16 cellular contexts compared by ENCODE assay signal in genomic region chr1:22638476-22639234, GRCh38. TPM values are rescaled to one million over a fixed set of nuclear protein-coding genes. Genes with fewer than 3 reads are reported as not detected.
"Had no signal": no experiment of that assay in that cellular context is flagged by ENCODE, and none has a peak within 500 bp of the region (broad histone marks: within the 10 kb centered on the region; RNA-seq: fewer than 3 reads in every experiment).

No MANE protein-coding gene starts in this region.

- H3K4me1 Mint-ChIP-seq: activated B cell treated with CpG ODN at 0.5 μM for 24 hours; activated CD8-positive, alpha-beta memory T cell treated with anti-CD3 and anti-CD28 coated beads, Interleukin-2, amount 10 ng/mL, durations not matched to agents 7 days and 5 days; naive B cell had no signal

- H3K9me3 ChIP-seq: gastrocnemius medialis, left lung, mucosa of descending colon, pancreas had no signal

- DNase-seq: activated B cell treated with CpG ODN at 0.5 μM for 24 hours; activated CD4-positive, alpha-beta memory T cell treated with anti-CD3 and anti-CD28 coated beads for 36 hours; activated CD4-positive, alpha-beta T cell treated with anti-CD3 and anti-CD28 coated beads for 4 hours; activated CD8-positive, alpha-beta memory T cell treated with anti-CD3 and anti-CD28 coated beads, Interleukin-2, amount 10 ng/mL, durations not matched to agents 7 days and 5 days; left lung; naive B cell; pancreas; stimulated activated CD8-positive, alpha-beta memory T cell treated with anti-CD3 and anti-CD28 coated beads, Interleukin-4, amount 100 ng/mL, for 48 hours; stimulated activated naive CD4-positive, alpha-beta T cell had no signal

- H3K36me3 Mint-ChIP-seq: activated CD4-positive, alpha-beta memory T cell treated with anti-CD3 and anti-CD28 coated beads for 36 hours; activated CD8-positive, alpha-beta memory T cell treated with anti-CD3 and anti-CD28 coated beads, Interleukin-2, amount 10 ng/mL, durations not matched to agents 7 days and 5 days; activated naive CD8-positive, alpha-beta T cell; naive B cell; type B pancreatic cell had no signal

- H3K4me3 Mint-ChIP-seq: activated B cell treated with CpG ODN at 0.5 μM for 24 hours; activated CD4-positive, alpha-beta memory T cell treated with anti-CD3 and anti-CD28 coated beads for 36 hours; activated CD8-positive, alpha-beta memory T cell treated with anti-CD3 and anti-CD28 coated beads, Interleukin-2, amount 10 ng/mL, durations not matched to agents 7 days and 5 days; activated naive CD8-positive, alpha-beta T cell; naive B cell; T-helper 2 cell treated with Interferon-gamma antibody and Interleukin-4, amounts not matched to agents 5 μg/mL and 100 μg/mL, for 36 hours; type B pancreatic cell had no signal

- H3K27me3 ChIP-seq: pancreas had no signal

- H3K27ac ChIP-seq: gastrocnemius medialis, left lung, pancreas had no signal

- H3K9me3 Mint-ChIP-seq: activated B cell treated with CpG ODN at 0.5 μM for 24 hours; activated CD4-positive, alpha-beta memory T cell treated with anti-CD3 and anti-CD28 coated beads for 36 hours; T-helper 2 cell treated with Interferon-gamma antibody and Interleukin-4, amounts not matched to agents 5 μg/mL and 100 μg/mL, for 36 hours; type B pancreatic cell had no signal

- H3K36me3 ChIP-seq: gastrocnemius medialis, left lung, pancreas had no signal

- H3K4me3 ChIP-seq: mucosa of descending colon had no signal

- H3K27ac Mint-ChIP-seq: activated B cell treated with CpG ODN at 0.5 μM for 24 hours; activated CD4-positive, alpha-beta memory T cell treated with anti-CD3 and anti-CD28 coated beads for 36 hours; activated CD8-positive, alpha-beta memory T cell treated with anti-CD3 and anti-CD28 coated beads, Interleukin-2, amount 10 ng/mL, durations not matched to agents 7 days and 5 days; activated naive CD8-positive, alpha-beta T cell; T-helper 2 cell treated with Interferon-gamma antibody and Interleukin-4, amounts not matched to agents 5 μg/mL and 100 μg/mL, for 36 hours; type B pancreatic cell had no signal

RNA-seq across cellular contexts. Expression of gene C1QA, which starts 2.2 kb away (rescaled TPM):
- total RNA-seq: activated B cell treated with CpG ODN at 0.5 μM for 24 hours; activated CD4-positive, alpha-beta memory T cell treated with anti-CD3 and anti-CD28 coated beads for 36 hours; activated CD8-positive, alpha-beta memory T cell treated with anti-CD3 and anti-CD28 coated beads, Interleukin-2, amount 10 ng/mL, durations not matched to agents 7 days and 5 days; chondrocyte; dermis microvascular lymphatic vessel endothelial cell had no signal

RNA-seq across cellular contexts. Expression of gene C1QC, which starts 4.8 kb away (rescaled TPM):
- total RNA-seq: activated B cell treated with CpG ODN at 0.5 μM for 24 hours; activated CD4-positive, alpha-beta memory T cell treated with anti-CD3 and anti-CD28 coated beads for 36 hours; activated CD8-positive, alpha-beta memory T cell treated with anti-CD3 and anti-CD28 coated beads, Interleukin-2, amount 10 ng/mL, durations not matched to agents 7 days and 5 days; chondrocyte; dermis microvascular lymphatic vessel endothelial cell had no signal

RNA-seq across cellular contexts. Expression of gene C1QB, which starts 14.4 kb away (rescaled TPM):
- total RNA-seq: activated B cell treated with CpG ODN at 0.5 μM for 24 hours; activated CD4-positive, alpha-beta memory T cell treated with anti-CD3 and anti-CD28 coated beads for 36 hours; activated CD8-positive, alpha-beta memory T cell treated with anti-CD3 and anti-CD28 coated beads, Interleukin-2, amount 10 ng/mL, durations not matched to agents 7 days and 5 days; chondrocyte; dermis microvascular lymphatic vessel endothelial cell had no signal
